ENCODE assay signal across 8 cellular contexts in the genomic region with DNA sequence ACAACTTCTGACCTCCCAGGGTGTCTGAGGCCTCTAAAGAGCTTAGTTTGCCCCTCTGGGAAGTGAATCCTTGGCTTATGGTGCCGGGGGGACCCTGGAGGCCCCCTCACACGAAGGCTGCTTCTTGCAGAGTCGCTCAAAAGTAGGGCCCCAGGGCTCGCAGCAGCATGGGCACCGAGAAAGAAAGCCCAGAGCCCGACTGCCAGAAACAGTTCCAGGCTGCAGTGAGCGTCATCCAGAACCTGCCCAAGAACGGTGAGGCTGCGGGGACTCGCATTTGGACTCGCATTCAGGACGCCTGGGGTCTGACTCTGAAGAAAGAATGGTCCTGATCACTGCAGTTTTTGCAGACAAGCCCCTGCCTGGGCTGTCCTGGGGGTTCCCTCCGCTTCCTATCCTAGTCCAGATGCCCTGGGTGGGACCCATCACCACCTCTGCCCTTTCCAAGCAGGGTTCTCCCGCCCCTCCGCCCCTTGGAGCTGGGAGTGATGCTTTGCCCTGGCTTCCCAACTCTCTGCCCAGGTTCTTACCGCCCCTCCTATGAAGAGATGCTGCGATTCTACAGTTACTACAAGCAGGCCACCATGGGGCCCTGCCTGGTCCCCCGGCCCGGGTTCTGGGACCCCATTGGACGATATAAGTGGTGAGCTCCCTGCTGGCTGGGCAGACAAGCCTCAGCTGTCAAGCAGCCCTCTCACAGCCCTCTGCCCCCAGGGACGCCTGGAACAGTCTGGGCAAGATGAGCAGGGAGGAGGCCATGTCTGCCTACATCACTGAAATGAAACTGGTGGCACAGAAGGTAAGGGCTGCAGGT. TPM values are rescaled to one million over a fixed set of nuclear protein-coding genes. Genes with fewer than 3 reads are reported as not detected.
DNase-seq lines count a peak whose midpoint lies in the region; ATAC-seq and TF ChIP-seq lines count a peak whose summit lies in the region.

No MANE protein-coding gene starts in this region.

- peaks cover 3 to 6% (median 4%) of the 10 kb centered on the region in 3 experiments; a peak in 5 of 7 replicates for H3K36me3 Mint-ChIP-seq in H9 (ENCODE audit: insufficient read depth in 1 of 3, low read depth in 3 of 3)
- H3K36me3 Mint-ChIP-seq in activated CD4-positive, alpha-beta memory T cell treated with anti-CD3 and anti-CD28 coated beads for 36 hours, result peaks cover 1% of the 10 kb centered on the region

- no peak overlapping the region for H3K27ac ChIP-seq in H9 (ENCODE audit: insufficient read length, low read depth, low read length)
- peak overlapping the region; percentile 76 to 84 for H3K27ac ChIP-seq in right atrium auricular region
- peak overlapping the region in 20 of 21 experiments; percentile 57 to 86 (median 75) for H3K27ac ChIP-seq in skin epidermis

- H3K9me3 Mint-ChIP-seq in H9, result peaks cover 3 to 5% of the 10 kb centered on the region in 2 experiments; a peak in 4 of 5 replicates
- H3K9me3 Mint-ChIP-seq in activated CD4-positive, alpha-beta memory T cell treated with anti-CD3 and anti-CD28 coated beads for 36 hours, result no peaks in the 10 kb centered on the region

- peaks cover 14% of the 10 kb centered on the region for H3K23me2 ChIP-seq in H9 (ENCODE audit: insufficient read length, low read depth, low read length, poor library complexity, severe bottlenecking)

- no peak overlapping the region for H2BK120ac ChIP-seq in H9 (ENCODE audit: low read depth, low read length, poor library complexity, severe bottlenecking)

- no peak overlapping the region for H3K4ac ChIP-seq in H9 (ENCODE audit: low read depth, low read length)

- H2AFZ ChIP-seq in H9 (ENCODE audit: low read length), result no peak overlapping the region

- H2AK5ac ChIP-seq in H9 (ENCODE audit: insufficient read length, low read length), result no peak overlapping the region

- ATAC-seq in GM19395 (IDR thresholded peaks at IDR 0.05; ENCODE audit: unreplicated experiment), result no peak
- ATAC-seq in GM19452 (IDR thresholded peaks at IDR 0.05; ENCODE audit: unreplicated experiment), result no peak
- ATAC-seq in GM21528 (IDR thresholded peaks at IDR 0.05; ENCODE audit: low FRiP score, unreplicated experiment), result no peak

- no peak overlapping the region for H3K56ac ChIP-seq in H9 (ENCODE audit: insufficient read length, low read depth, low read length)

- no peak overlapping the region for H4K91ac ChIP-seq in H9 (ENCODE audit: insufficient read length, low read depth, low read length)

- H3K27me3 Mint-ChIP-seq in H9 (ENCODE audit: low read depth), result peaks cover 1% of the 10 kb centered on the region; the same call in 1 of the 2 replicates
- H3K27me3 Mint-ChIP-seq in activated CD4-positive, alpha-beta memory T cell treated with anti-CD3 and anti-CD28 coated beads for 36 hours, result peaks cover 1% of the 10 kb centered on the region

- H3K9me3 ChIP-seq in H9 (ENCODE audit: control insufficient read depth, low read depth, low read length), result no peaks in the 10 kb centered on the region
- no peaks in the 10 kb centered on the region for H3K9me3 ChIP-seq in right atrium auricular region

- DNase-seq in H9, result no peak
- peak; percentile 18 for DNase-seq in activated CD4-positive, alpha-beta memory T cell treated with anti-CD3 and anti-CD28 coated beads for 36 hours
- no peak for DNase-seq in right atrium auricular region (ENCODE audit: low spot score)
- no peak for DNase-seq in NCI-H1436 (lab: John Stamatoyannopoulos, UW)

- no peaks in the 10 kb centered on the region for H4K20me1 ChIP-seq in H9 (ENCODE audit: control insufficient read depth, insufficient read depth, insufficient read length)

- intact Hi-C loops in activated CD4-positive, alpha-beta memory T cell treated with anti-CD3 and anti-CD28 coated beads for 36 hours (cut with micrococcal nuclease), result loop anchor here (1.0 to 10.0 kb wide), 4 partner anchors 12 to 249 kb away; partner anchors contain the start of genes HEXIM1 and NMT1

- H3K18ac ChIP-seq in H9 (ENCODE audit: insufficient read length, low read depth, low read length), result no peak overlapping the region

- POLR2A ChIA-PET in activated CD4-positive, alpha-beta memory T cell treated with anti-CD3 and anti-CD28 coated beads for 36 hours (lab: Charles Lee), result interaction anchor here (0.9 to 2.1 kb wide), 5 partner anchors 13 to 95 kb away, joined by 3 to 38 read pairs (median 5); partner anchors contain the start of genes HEXIM1 and HEXIM2

- no peak overlapping the region for H4K5ac ChIP-seq in H9 (ENCODE audit: insufficient read length, low read depth, low read length)

- TF ChIP-seq CTCF in H9 (conservative IDR thresholded peaks at IDR 0.05), result no peak
- no peak for TF ChIP-seq CTCF in right atrium auricular region (IDR thresholded peaks at IDR 0.05)

- no peaks in the 10 kb centered on the region for H3K79me2 ChIP-seq in H9 (ENCODE audit: insufficient read depth, low read length)

- H3K4me3 ChIP-seq in right atrium auricular region (peak overlapping the region; percentile 58 to 73), skin epidermis (peak overlapping the region; percentile 47 to 75 (median 63))

- no CpG with 5 or more reads among the region's 21 CpGs for WGBS in H9 (ENCODE audit: extremely low coverage, insufficient read length, low lambda C conversion rate)

- no peak overlapping the region for H2BK12ac ChIP-seq in H9 (ENCODE audit: insufficient read length, low read depth, low read length)

- no peak overlapping the region for H2BK5ac ChIP-seq in H9 (ENCODE audit: insufficient read length, low read length)

- no peak overlapping the region for H3K23ac ChIP-seq in H9 (ENCODE audit: insufficient read length, low read depth, low read length)

- H2BK15ac ChIP-seq in H9 (ENCODE audit: low read depth, low read length), result no peak overlapping the region

- H3K4me1 ChIP-seq in H9 (ENCODE audit: insufficient read depth, low read length), result no peaks in the 10 kb centered on the region
- peaks cover 0 to 24% of the 10 kb centered on the region in 2 donors for H3K4me1 ChIP-seq in right atrium auricular region

- no peak overlapping the region for H2BK20ac ChIP-seq in H9 (ENCODE audit: low read depth, low read length, poor library complexity, severe bottlenecking)

- H3K14ac ChIP-seq in H9 (ENCODE audit: insufficient read depth, low read length), result no peak overlapping the region

- H3K4me2 ChIP-seq in H9 (ENCODE audit: insufficient read depth, insufficient read length, low read length), result peak overlapping the region; percentile 67

- peak overlapping the region; percentile 70 to 76 for H3K4me3 Mint-ChIP-seq in H9
- peak overlapping the region; percentile 83 for H3K4me3 Mint-ChIP-seq in activated CD4-positive, alpha-beta memory T cell treated with anti-CD3 and anti-CD28 coated beads for 36 hours

- H3T11ph ChIP-seq in H9 (ENCODE audit: low read length), result no peak overlapping the region

- H3K79me1 ChIP-seq in H9 (ENCODE audit: insufficient read depth, low read depth, low read length, poor library complexity, severe bottlenecking), result no peaks in the 10 kb centered on the region

- no peaks in the 10 kb centered on the region for H3K36me3 ChIP-seq in right atrium auricular region

- CTCF ChIA-PET in activated CD4-positive, alpha-beta memory T cell treated with anti-CD3 and anti-CD28 coated beads for 36 hours (lab: Charles Lee), result interaction anchor here (0.6 to 8.0 kb wide), 85 partner anchors 8 to 904 kb away, joined by 3 to 335 read pairs (median 5); partner anchors contain the start of genes DCAKD, EFTUD2, FMNL1 and GPATCH8

- H3K27ac Mint-ChIP-seq in H9, result no peak overlapping the region
- peak overlapping the region; percentile 67 for H3K27ac Mint-ChIP-seq in activated CD4-positive, alpha-beta memory T cell treated with anti-CD3 and anti-CD28 coated beads for 36 hours

- no peaks in the 10 kb centered on the region for H3K27me3 ChIP-seq in H9 (ENCODE audit: insufficient read depth, low read length)
- no peaks in the 10 kb centered on the region for H3K27me3 ChIP-seq in right atrium auricular region

- H4K8ac ChIP-seq in H9 (replicated peaks; ENCODE audit: insufficient read length, low read depth, low read length), result no peak overlapping the region

- no peak overlapping the region for H3K9ac ChIP-seq in H9 (ENCODE audit: extremely low read depth, insufficient read length, low read length)

- peaks cover 11 to 21% of the 10 kb centered on the region in 2 experiments for H3K4me1 Mint-ChIP-seq in H9
- peaks cover 14% of the 10 kb centered on the region for H3K4me1 Mint-ChIP-seq in activated CD4-positive, alpha-beta memory T cell treated with anti-CD3 and anti-CD28 coated beads for 36 hours (ENCODE audit: low read depth)

RNA-seq across cellular contexts. Expression of gene ACBD4, which starts 0.7 kb away (rescaled TPM):
- 9.7 and 10.5 TPM in 2 replicates for total RNA-seq in H9 (2021)
- total RNA-seq in activated CD4-positive, alpha-beta memory T cell treated with anti-CD3 and anti-CD28 coated beads for 36 hours, result 10 to 100 TPM; 12.5 to 13.8 TPM
- 1 to 10 TPM; 9.0 to 9.4 TPM for total RNA-seq in right atrium auricular region

RNA-seq across cellular contexts. Expression of gene PLCD3, which starts 3.9 kb away (rescaled TPM):
- total RNA-seq in H9 (2021) (41.6 and 48.5 TPM in 2 replicates), right atrium auricular region (100 to 1,000 TPM; 102 to 156 TPM)
- 1 to 10 TPM; 4.3 to 4.4 TPM for total RNA-seq in activated CD4-positive, alpha-beta memory T cell treated with anti-CD3 and anti-CD28 coated beads for 36 hours

RNA-seq across cellular contexts. Expression of gene HEXIM1, which starts 12.1 kb away (rescaled TPM):
- total RNA-seq in H9 (2021) (32.4 and 33.0 TPM in 2 replicates), right atrium auricular region (10 to 100 TPM; 16.4 to 31.1 TPM)
- total RNA-seq in activated CD4-positive, alpha-beta memory T cell treated with anti-CD3 and anti-CD28 coated beads for 36 hours, result 10 to 100 TPM; 24.9 to 25.4 TPM

RNA-seq across cellular contexts. Expression of gene HEXIM2, which starts 25.5 kb away (rescaled TPM):
- total RNA-seq in H9 (2021), result 12.5 and 16.1 TPM in 2 replicates
- 1 to 10 TPM; 5.3 to 5.6 TPM for total RNA-seq in activated CD4-positive, alpha-beta memory T cell treated with anti-CD3 and anti-CD28 coated beads for 36 hours
- total RNA-seq in right atrium auricular region, result 1 to 10 TPM; 3.1 to 6.8 TPM
